8 cellular contexts compared by ENCODE assay signal in genomic region chr6:6546318-6547110, GRCh38. TPM values are rescaled to one million over a fixed set of nuclear protein-coding genes. Genes with fewer than 3 reads are reported as not detected.
DNase-seq lines count a peak whose midpoint lies in the region; ATAC-seq lines count a peak whose summit lies in the region.

No MANE protein-coding gene starts in this region.

- H3K4me1 Mint-ChIP-seq in CD4-positive, CD25-positive, alpha-beta regulatory T cell: peaks cover 0 to 12% (median 0%) of the 10 kb centered on the region in 4 donors
- peaks cover 5 to 10% (median 6%) of the 10 kb centered on the region in 3 donors for H3K4me1 Mint-ChIP-seq in T-cell
- H3K4me1 Mint-ChIP-seq in stimulated activated effector memory CD8-positive, alpha-beta T cell treated with anti-CD3 and anti-CD28 coated beads, Interleukin-12 subunit alpha, Interleukin-12 subunit beta, amount 100 ng/mL, for 72 hours: peaks cover 6% of the 10 kb centered on the region

- H3K4me3 ChIP-seq in CD4-positive, CD25-positive, alpha-beta regulatory T cell (ENCODE audit: low read depth, low read length): peak overlapping the region; percentile 47

- peak in 2 of 3 donors; percentile 4 to 19 for DNase-seq in CD4-positive, CD25-positive, alpha-beta regulatory T cell
- DNase-seq in T-cell: peak in 22 of 34 experiments; percentile 2 to 40 (median 9)
- DNase-seq in cerebellum (ENCODE audit: low spot score): peak; percentile 64
- DNase-seq in left kidney (ENCODE audit: low read depth, low spot score): peak; percentile 78
- peak in 1 of 2 donors; percentile 14 for DNase-seq in stimulated activated effector memory CD8-positive, alpha-beta T cell treated with anti-CD3 and anti-CD28 coated beads, Interleukin-12 subunit alpha, Interleukin-12 subunit beta, amount 100 ng/mL, for 72 hours (ENCODE audit: low spot score in 2 of 2)
- DNase-seq in NCI-H446 treated with DMSO at 0.1 percent for 48 hours (lab: John Stamatoyannopoulos, UW): no peak

- H3K9me3 Mint-ChIP-seq in CD4-positive, CD25-positive, alpha-beta regulatory T cell: peaks cover 0 to 4% (median 0%) of the 10 kb centered on the region in 7 donors
- no peaks in the 10 kb centered on the region for H3K9me3 Mint-ChIP-seq in T-cell
- no peaks in the 10 kb centered on the region for H3K9me3 Mint-ChIP-seq in stimulated activated effector memory CD8-positive, alpha-beta T cell treated with anti-CD3 and anti-CD28 coated beads, Interleukin-12 subunit alpha, Interleukin-12 subunit beta, amount 100 ng/mL, for 72 hours

- CTCF ChIA-PET in T-cell (lab: Charles Lee): interaction anchor here (0.6 to 3.4 kb wide), 17 partner anchors 9 to 1403 kb away, joined by 3 to 18 read pairs (median 5); no protein-coding TSS in a partner anchor

- H3K36me3 ChIP-seq in CD4-positive, CD25-positive, alpha-beta regulatory T cell (ENCODE audit: control insufficient read depth, insufficient read depth, low read length): no peaks in the 10 kb centered on the region

- H3K27me3 ChIP-seq in CD4-positive, CD25-positive, alpha-beta regulatory T cell (ENCODE audit: control insufficient read depth, insufficient read depth, low read length): peaks cover 16% of the 10 kb centered on the region

- peak overlapping the region in 2 of 4 donors; percentile 71 to 81 for H3K4me3 Mint-ChIP-seq in CD4-positive, CD25-positive, alpha-beta regulatory T cell
- H3K4me3 Mint-ChIP-seq in T-cell: peak overlapping the region; percentile 63 to 74 (median 68)
- H3K4me3 Mint-ChIP-seq in stimulated activated effector memory CD8-positive, alpha-beta T cell treated with anti-CD3 and anti-CD28 coated beads, Interleukin-12 subunit alpha, Interleukin-12 subunit beta, amount 100 ng/mL, for 72 hours: peak overlapping the region; percentile 46

- ATAC-seq in CD4-positive, CD25-positive, alpha-beta regulatory T cell (ENCODE audit: low read depth in 2 of 2): peak; percentile 36 to 49
- peak; percentile 42 for ATAC-seq in GM19328 (IDR thresholded peaks at IDR 0.05; ENCODE audit: unreplicated experiment)
- peak; percentile 34 for ATAC-seq in HG03378 (IDR thresholded peaks at IDR 0.05; ENCODE audit: unreplicated experiment)
- ATAC-seq in T-cell (replicated peaks in 1 of 4): peak; percentile 59 to 69 (median 64)
- ATAC-seq in stimulated activated effector memory CD8-positive, alpha-beta T cell treated with anti-CD3 and anti-CD28 coated beads, Interleukin-12 subunit alpha, Interleukin-12 subunit beta, amount 100 ng/mL, for 72 hours: peak; percentile 64

- H3K27ac Mint-ChIP-seq in CD4-positive, CD25-positive, alpha-beta regulatory T cell: no peak overlapping the region
- H3K27ac Mint-ChIP-seq in T-cell: no peak overlapping the region
- no peak overlapping the region for H3K27ac Mint-ChIP-seq in stimulated activated effector memory CD8-positive, alpha-beta T cell treated with anti-CD3 and anti-CD28 coated beads, Interleukin-12 subunit alpha, Interleukin-12 subunit beta, amount 100 ng/mL, for 72 hours

- H3K4me1 ChIP-seq in CD4-positive, CD25-positive, alpha-beta regulatory T cell (ENCODE audit: control insufficient read depth, insufficient read depth, low read length, poor library complexity, severe bottlenecking): peaks cover 9% of the 10 kb centered on the region

- POLR2A ChIA-PET in T-cell (lab: Charles Lee): interaction anchor here in 1 of 2 donors (0.6 kb wide), 1 partner anchor 1378 kb away, joined by 3 read pairs; no protein-coding TSS in a partner anchor

- no peaks in the 10 kb centered on the region for H3K9me3 ChIP-seq in CD4-positive, CD25-positive, alpha-beta regulatory T cell (ENCODE audit: control insufficient read depth in 2 of 2, low read length in 2 of 2)

- no peaks in the 10 kb centered on the region for H3K36me3 Mint-ChIP-seq in CD4-positive, CD25-positive, alpha-beta regulatory T cell
- no peaks in the 10 kb centered on the region for H3K36me3 Mint-ChIP-seq in T-cell
- no peaks in the 10 kb centered on the region for H3K36me3 Mint-ChIP-seq in stimulated activated effector memory CD8-positive, alpha-beta T cell treated with anti-CD3 and anti-CD28 coated beads, Interleukin-12 subunit alpha, Interleukin-12 subunit beta, amount 100 ng/mL, for 72 hours

- H3K27ac ChIP-seq in CD4-positive, CD25-positive, alpha-beta regulatory T cell (ENCODE audit: insufficient read depth, low read length, poor library complexity, severe bottlenecking): no peak overlapping the region

- H3K27me3 Mint-ChIP-seq in CD4-positive, CD25-positive, alpha-beta regulatory T cell: peaks cover 58% of the 10 kb centered on the region
- peaks cover 24 to 57% of the 10 kb centered on the region in 2 donors for H3K27me3 Mint-ChIP-seq in T-cell

RNA-seq across cellular contexts. Expression of gene LY86, which starts 42.0 kb away (rescaled TPM):
- total RNA-seq in CD4-positive, CD25-positive, alpha-beta regulatory T cell: not detected
- polyA plus RNA-seq in CD4-positive, CD25-positive, alpha-beta regulatory T cell: 1 to 10 TPM in 3 of 4 donors, under 1 TPM in 1; 0.31 to 3.1 (median 1.4) TPM
- total RNA-seq in T-cell (1 to 10 TPM in 3 of 5 donors, under 1 TPM in 2; 0.54 to 3.6 (median 2.5) TPM), cerebellum (2.6 TPM)
